Comparison of ENCODE assay signal across 18 cellular contexts in the genomic region with DNA sequence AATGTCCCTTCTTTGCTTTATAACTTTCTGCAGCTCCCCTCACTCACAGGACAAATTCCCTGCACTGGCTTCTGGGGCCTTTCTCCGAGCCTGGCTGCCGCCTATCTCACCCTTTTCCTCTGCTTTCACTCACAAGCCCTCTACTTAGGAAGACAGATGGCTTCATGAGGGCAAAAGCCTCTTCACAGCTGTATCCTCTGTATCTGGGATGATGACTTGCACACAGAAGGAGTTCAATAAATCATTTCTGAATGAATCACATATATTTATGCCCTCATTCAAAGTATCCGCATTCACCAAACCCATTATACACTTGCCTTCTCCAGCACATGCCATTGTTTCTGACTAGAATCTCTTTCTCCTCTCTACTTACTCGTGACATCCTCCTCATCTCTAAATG.
DNase-seq lines count a peak whose midpoint lies in the region; FAIRE-seq and TF ChIP-seq lines count a peak whose summit lies in the region.
"Had no signal": no experiment of that assay in that cellular context is flagged by ENCODE, and none has a peak within 500 bp of the region (broad histone marks: within the 10 kb centered on the region; RNA-seq: fewer than 3 reads in every experiment).

No MANE protein-coding gene starts in this region.

- H3K4me1 Mint-ChIP-seq in T-helper 2 cell treated with Interferon-gamma antibody and Interleukin-4, amounts not matched to agents 5 μg/mL and 100 μg/mL, for 36 hours (ENCODE audit: low read depth): peaks cover 22% of the 10 kb centered on the region

- 0 out of 2 replicates have a peak overlapping the region, but pooled peaks have one; percentile 1 for H2AFZ ChIP-seq in H1 (ENCODE audit: low read length)
- H2AFZ ChIP-seq in mesenchymal stem cell (ENCODE audit: low read depth, low read length): no peak overlapping the region

- H3K79me2 ChIP-seq in H1 (ENCODE audit: control insufficient read depth in 1 of 2, insufficient read depth in 2 of 2, low read length in 2 of 2): no peaks in the 10 kb centered on the region

- no peak overlapping the region for H2BK12ac ChIP-seq in H1 (ENCODE audit: low read depth, low read length)
- H2BK12ac ChIP-seq in mesenchymal stem cell (ENCODE audit: low read length in 2 of 2): no peak overlapping the region

- H3K4me2 ChIP-seq in H1 (ENCODE audit: insufficient read depth in 1 of 2, low read depth in 2 of 2, low read length in 2 of 2) (no peak overlapping the region), mesenchymal stem cell (ENCODE audit: low read length, poor library complexity, severe bottlenecking) (no peak overlapping the region)
- H3K4me2 ChIP-seq: BLaER1 treated with 17β-estradiol and CSF1 and Interleukin-3, amounts not matched to agents 10 nM and 100 nM had no signal

- no peaks in the 10 kb centered on the region for H3K79me1 ChIP-seq in H1 (ENCODE audit: low read depth, low read length)
- H3K79me1 ChIP-seq in mesenchymal stem cell (replicated peaks; ENCODE audit: low read length, poor library complexity, severe bottlenecking): no peaks in the 10 kb centered on the region

- H3K56ac ChIP-seq in H1 (replicated peaks; ENCODE audit: insufficient read length, low read depth, low read length): no peak overlapping the region

- no peak overlapping the region for H2BK15ac ChIP-seq in H1 (ENCODE audit: low read length)
- no peak overlapping the region for H2BK15ac ChIP-seq in mesenchymal stem cell (ENCODE audit: low read depth, poor library complexity, severe bottlenecking)

- TF ChIP-seq RAD21 in H1 (IDR thresholded peaks at IDR 0.05 in 1 of 2, conservative IDR thresholded peaks at IDR 0.05 in 1 of 2; ENCODE audit: low read depth in 2 of 2, low read length in 2 of 2): no peak

- H2BK120ac ChIP-seq in H1 (replicated peaks; ENCODE audit: low read depth, low read length): no peak overlapping the region
- H2BK120ac ChIP-seq in mesenchymal stem cell (ENCODE audit: low read depth, low read length): no peak overlapping the region

- intact Hi-C loops in transverse colon (cut with DNase I; ENCODE audit: low total_unique reads): no loop called here

- H3K4me3 ChIP-seq in H1 (ENCODE audit: extremely low read depth in 1 of 4, insufficient read depth in 2 of 4, low read depth in 3 of 4, low read length in 4 of 4): no peak overlapping the region
- no peak overlapping the region for H3K4me3 ChIP-seq in mesenchymal stem cell (ENCODE audit: insufficient read depth in 1 of 2, low read depth in 1 of 2, low read length in 2 of 2)
- no peak overlapping the region for H3K4me3 ChIP-seq in transverse colon
- H3K4me3 ChIP-seq: BLaER1 treated with 17β-estradiol and CSF1 and Interleukin-3, amounts not matched to agents 10 nM and 100 nM had no signal

- no peak for DNase-seq in T-helper 2 cell treated with Interferon-gamma antibody and Interleukin-4, amounts not matched to agents 5 μg/mL and 100 μg/mL, for 36 hours (ENCODE audit: low spot score)
- no peak for DNase-seq in T-helper 2 cell
- peak; percentile 52 for DNase-seq in NCI-H2227 (lab: John Stamatoyannopoulos, UW; ENCODE audit: unreplicated experiment)
- DNase-seq in H1 (ENCODE audit: low read depth in 1 of 2, low spot score in 2 of 2): no peak
- DNase-seq in mesenchymal stem cell: peak; percentile 34
- no peak for DNase-seq in transverse colon
- no peak for DNase-seq in T1000 (lab: John Stamatoyannopoulos, UW)
- DNase-seq in EL: no peak
- DNase-seq: COR-L47, DMS153, HCEC 1CT, MV-4-11, NCI-H1417 treated with DMSO at 0.1 percent for 48 hours, NCI-H2081, NCI-H226, NCI-H748 treated with DMSO at 0.1 percent for 48 hours, PC-3 had no signal

- H3K4me1 ChIP-seq in H1 (replicated peaks in 1 of 4; ENCODE audit: control insufficient read depth in 3 of 4, insufficient read depth in 4 of 4, low read length in 3 of 4) (no peaks in the 10 kb centered on the region), mesenchymal stem cell (ENCODE audit: control insufficient read depth, insufficient read depth, low read depth, low read length) (no peaks in the 10 kb centered on the region), transverse colon (peaks cover 0 to 6% (median under 1%) of the 10 kb centered on the region in 4 donors)

- CTCF ChIA-PET in H1 (lab: Charles Lee; ENCODE audit: partially characterized antibody): no interaction called here

- no peak for TF ChIP-seq CTCF in H1 (IDR thresholded peaks at IDR 0.05; ENCODE audit: control extremely low read depth in 1 of 3, insufficient read depth in 1 of 3, low read depth in 1 of 3, low read length in 3 of 3)
- TF ChIP-seq CTCF in transverse colon (IDR thresholded peaks at IDR 0.05): no peak

- no peaks in the 10 kb centered on the region for H3K9me3 Mint-ChIP-seq in T-helper 2 cell treated with Interferon-gamma antibody and Interleukin-4, amounts not matched to agents 5 μg/mL and 100 μg/mL, for 36 hours

- no peak overlapping the region for H3K4ac ChIP-seq in H1 (replicated peaks; ENCODE audit: insufficient read length, low read depth, low read length)
- H3K4ac ChIP-seq in mesenchymal stem cell (ENCODE audit: low read depth in 1 of 2, low read length in 2 of 2): no peak overlapping the region

- H2AK5ac ChIP-seq in H1 (ENCODE audit: low read depth, low read length): no peak overlapping the region
- H2AK5ac ChIP-seq in mesenchymal stem cell (ENCODE audit: low read length, severe bottlenecking): no peak overlapping the region

- H3K18ac ChIP-seq in H1 (ENCODE audit: extremely low read depth, low read length): no peak overlapping the region
- H3K18ac ChIP-seq in mesenchymal stem cell (ENCODE audit: low read depth in 1 of 2, low read length in 2 of 2): no peak overlapping the region

- H3K36me3 ChIP-seq in H1 (ENCODE audit: control insufficient read depth in 2 of 4, insufficient read depth in 4 of 4, low read length in 3 of 4) (no peaks in the 10 kb centered on the region), mesenchymal stem cell (ENCODE audit: control insufficient read depth in 1 of 2, insufficient read depth in 2 of 2, low read depth in 1 of 2, low read length in 2 of 2) (peaks cover 0 to 83% of the 10 kb centered on the region in 2 experiments), transverse colon (peaks cover 0 to 17% (median 0%) of the 10 kb centered on the region in 4 donors)

- no peaks in the 10 kb centered on the region for H3K23me2 ChIP-seq in H1 (ENCODE audit: low read depth, low read length)

- POLR2A ChIA-PET in H1 (lab: Charles Lee; ENCODE audit: partially characterized antibody): no interaction called here

- no peak for FAIRE-seq in H1 (lab: Jason Lieb, UNC)

- no peak overlapping the region for H4K5ac ChIP-seq in H1 (ENCODE audit: insufficient read length, low read depth, low read length)

- H3K9ac ChIP-seq in H1 (replicated peaks in 1 of 4; ENCODE audit: extremely low read depth in 1 of 4, low read depth in 3 of 4, low read length in 3 of 4): no peak overlapping the region
- no peak overlapping the region for H3K9ac ChIP-seq in mesenchymal stem cell (ENCODE audit: low read length)
- H3K9ac ChIP-seq: BLaER1 treated with 17β-estradiol and CSF1 and Interleukin-3, amounts not matched to agents 10 nM and 100 nM had no signal

- H3K9me3 ChIP-seq in H1 (ENCODE audit: insufficient read depth in 2 of 2, low read depth in 1 of 2, low read length in 1 of 2) (no peaks in the 10 kb centered on the region), mesenchymal stem cell (ENCODE audit: control insufficient read depth, low read length) (no peaks in the 10 kb centered on the region), transverse colon (no peaks in the 10 kb centered on the region)
- H3K9me3 ChIP-seq: BLaER1 treated with 17β-estradiol and CSF1 and Interleukin-3, amounts not matched to agents 10 nM and 100 nM had no signal

- H2BK20ac ChIP-seq in H1 (ENCODE audit: low read length): no peak overlapping the region

- peaks cover 66% of the 10 kb centered on the region for H3K36me3 Mint-ChIP-seq in T-helper 2 cell treated with Interferon-gamma antibody and Interleukin-4, amounts not matched to agents 5 μg/mL and 100 μg/mL, for 36 hours (ENCODE audit: low read depth)

- TF ChIP-seq POLR2A in H1 (IDR thresholded peaks at IDR 0.05; ENCODE audit: control extremely low read depth in 1 of 2, low read depth in 2 of 2, low read length in 2 of 2) (no peak), transverse colon (IDR thresholded peaks at IDR 0.05) (no peak)

- no peak overlapping the region for H3K4me3 Mint-ChIP-seq in T-helper 2 cell treated with Interferon-gamma antibody and Interleukin-4, amounts not matched to agents 5 μg/mL and 100 μg/mL, for 36 hours

- no peaks in the 10 kb centered on the region for H3K27me3 Mint-ChIP-seq in T-helper 2 cell treated with Interferon-gamma antibody and Interleukin-4, amounts not matched to agents 5 μg/mL and 100 μg/mL, for 36 hours (ENCODE audit: low read depth)

- no peaks in the 10 kb centered on the region for H4K20me1 ChIP-seq in H1 (replicated peaks in 1 of 2; ENCODE audit: control insufficient read depth in 1 of 2, insufficient read depth in 2 of 2, low read length in 2 of 2)
- H4K20me1 ChIP-seq: BLaER1 treated with 17β-estradiol and CSF1 and Interleukin-3, amounts not matched to agents 10 nM and 100 nM had no signal

- in situ Hi-C loops in transverse colon (cut with MboI; ENCODE audit: low pct_ligation_motif_present in 1 of 4, low pct_unique_long_range_greater_than_20kb in 1 of 4, low sequenced_read_pairs in 3 of 4): no loop called here

- TF ChIP-seq EP300 in H1 (IDR thresholded peaks at IDR 0.05; ENCODE audit: borderline replicate concordance in 1 of 2, low read depth in 2 of 2, low read length in 2 of 2) (no peak), transverse colon (IDR thresholded peaks at IDR 0.05; ENCODE audit: low read depth) (no peak)

- H3K27me3 ChIP-seq in H1 (replicated peaks in 1 of 4; ENCODE audit: control insufficient read depth in 3 of 4, extremely low read depth in 1 of 4, insufficient read depth in 3 of 4, low read length in 3 of 4) (no peaks in the 10 kb centered on the region), mesenchymal stem cell (ENCODE audit: control insufficient read depth in 1 of 2, insufficient read depth in 1 of 2, low read length in 2 of 2) (peaks cover 0 to 3% of the 10 kb centered on the region in 2 experiments), transverse colon (no peaks in the 10 kb centered on the region)
- H3K27me3 ChIP-seq: BLaER1 treated with 17β-estradiol and CSF1 and Interleukin-3, amounts not matched to agents 10 nM and 100 nM had no signal

- H3K27ac ChIP-seq in H1 (ENCODE audit: low read depth, low read length): no peak overlapping the region
- no peak overlapping the region for H3K27ac ChIP-seq in mesenchymal stem cell (ENCODE audit: low read length, poor library complexity, severe bottlenecking)
- no peak overlapping the region for H3K27ac ChIP-seq in transverse colon
- H3K27ac ChIP-seq: BLaER1 treated with 17β-estradiol and CSF1 and Interleukin-3, amounts not matched to agents 10 nM and 100 nM had no signal

- H3K27ac Mint-ChIP-seq in T-helper 2 cell treated with Interferon-gamma antibody and Interleukin-4, amounts not matched to agents 5 μg/mL and 100 μg/mL, for 36 hours: peak overlapping the region; percentile 43

- H3K23ac ChIP-seq in H1 (ENCODE audit: insufficient read length) (no peak overlapping the region), mesenchymal stem cell (ENCODE audit: low read length in 2 of 2) (no peak overlapping the region)

- H3K14ac ChIP-seq in H1 (ENCODE audit: insufficient read length) (no peak overlapping the region), mesenchymal stem cell (ENCODE audit: low read length in 2 of 2) (no peak overlapping the region)

- WGBS in H1 (ENCODE audit: extremely low coverage in 1 of 2, insufficient coverage in 1 of 2, insufficient read length in 1 of 2, insufficient replicate concordance in 2 of 2, low coverage in 1 of 2, low lambda C conversion rate in 2 of 2, missing lambda C conversion rate in 1 of 2), 2 experiments: 78% methylated on average over 4 of the region's 4 CpGs; no CpG with 5 or more reads in 1 of the 2 experiments
- 50% methylated on average over 4 of the region's 4 CpGs for WGBS in mesenchymal stem cell
- 89 to 90% methylated on average over 4 of the region's 4 CpGs for WGBS in transverse colon (ENCODE audit: low coverage in 1 of 2), 2 donors

- H4K91ac ChIP-seq in H1 (replicated peaks; ENCODE audit: insufficient read length, low read length) (no peak overlapping the region), mesenchymal stem cell (ENCODE audit: low read length) (no peak overlapping the region)

- H2BK5ac ChIP-seq in H1 (ENCODE audit: low read depth, low read length) (no peak overlapping the region), mesenchymal stem cell (ENCODE audit: low read depth, low read length, poor library complexity, severe bottlenecking) (no peak overlapping the region)

- H4K8ac ChIP-seq in H1 (ENCODE audit: extremely low read depth, insufficient read depth, low read length) (no peak overlapping the region), mesenchymal stem cell (ENCODE audit: low read length) (no peak overlapping the region)

Comparison
In these comparisons a context has a peak if more than half of its experiments do, and no peak if none do; other contexts are left out.
1. DNase-seq: peak in NCI-H2227 (single experiment) and mesenchymal stem cell (single experiment); none in T-helper 2 cell treated with Interferon-gamma antibody and Interleukin-4, amounts not matched to agents 5 μg/mL and 100 μg/mL, for 36 hours (single experiment), T-helper 2 cell (0 of 5), H1 (0 of 2), transverse colon (single experiment), T1000 (single experiment) and EL (single experiment).